ENCODE assay signal across 27 cellular contexts in genomic region chr4:138941037-138941436, GRCh38.
"Had no signal": no experiment of that assay in that cellular context is flagged by ENCODE, and none has a peak within 500 bp of the region (broad histone marks: within the 10 kb centered on the region; RNA-seq: fewer than 3 reads in every experiment).

No MANE protein-coding gene starts in this region.

- H3K4me3 ChIP-seq: stomach, suprapubic skin, testis, thoracic aorta, thyroid gland, tibial artery, tibial nerve, transverse colon, upper lobe of left lung, upper lobe of right lung, uterus, vagina had no signal

- H3K36me3 ChIP-seq: stomach, suprapubic skin, thoracic aorta, thyroid gland, tibial artery, tibial nerve, transverse colon, upper lobe of left lung, upper lobe of right lung, uterus, vagina had no signal

- H3K4me1 ChIP-seq: testis, tibial artery, transverse colon, upper lobe of left lung, uterus had no signal

- H3K9me3 ChIP-seq: stomach, suprapubic skin, testis, thoracic aorta, thyroid gland, tibial artery, tibial nerve, transverse colon, upper lobe of left lung, upper lobe of right lung, uterus, vagina had no signal

- DNase-seq: stimulated activated CD4-positive, alpha-beta T cell treated with anti-CD3 and anti-CD28 coated beads, Interleukin-2, amount 100 ng/mL, for 48 hours; stimulated activated CD4-positive, alpha-beta T cell treated with anti-CD3 and anti-CD28 coated beads, Interleukin-4, amount 100 ng/mL, for 1 hour; stimulated activated CD4-positive, alpha-beta T cell treated with anti-CD3 and anti-CD28 coated beads, Interleukin-4, amount 100 ng/mL, for 24 hours; stimulated activated CD4-positive, alpha-beta T cell treated with anti-CD3 and anti-CD28 coated beads, Interleukin-4, amount 100 ng/mL, for 4 hours; stimulated activated CD8-positive, alpha-beta memory T cell treated with anti-CD3 and anti-CD28 coated beads, Interleukin-4, amount 100 ng/mL, for 48 hours; stimulated activated naive B cell treated with anti-CD40 and anti-IgM and Interleukin-4, amounts not matched to agents 10 μg/mL and 1 μg/mL and 100 μg/mL, for 72 hours; stimulated activated naive CD4-positive, alpha-beta T cell; stimulated activated naive CD4-positive, alpha-beta T cell treated with Interleukin-2 at 50 U/mL for 16 hours; stimulated activated naive CD8-positive, alpha-beta T cell treated with anti-CD3 and anti-CD28 coated beads, Interleukin-15, amount 100 ng/mL, for 72 hours; stimulated activated naive CD8-positive, alpha-beta T cell treated with anti-CD3 and anti-CD28 coated beads, Interleukin-15, Interleukin-2, amounts not matched to agents 100 U/mL and 50 U/mL, for 24 hours; stomach; substantia nigra; testis; thyroid gland; tibial artery; transverse colon; trophoblast cell; upper lobe of left lung; upper lobe of right lung; uterus had no signal

- H3K27me3 ChIP-seq: stomach, suprapubic skin, testis, thyroid gland, tibial artery, tibial nerve, transverse colon, upper lobe of left lung, upper lobe of right lung, uterus, vagina had no signal

- H3K27ac ChIP-seq: stomach, suprapubic skin, testis, thoracic aorta, thyroid gland, tibial artery, tibial nerve, transverse colon, upper lobe of left lung, upper lobe of right lung, uterus, vagina had no signal

- ATAC-seq: stimulated activated effector memory CD8-positive, alpha-beta T cell treated with anti-CD3 and anti-CD28 coated beads, Interleukin-12 subunit alpha, Interleukin-12 subunit beta, amount 100 ng/mL, for 72 hours; stimulated activated memory B cell treated with anti-CD40 and anti-IgM and Interleukin-4, amounts not matched to agents 10 μg/mL and 1 μg/mL and 100 μg/mL, for 72 hours; stimulated activated naive B cell treated with anti-CD40 and anti-IgM and Interleukin-4, amounts not matched to agents 10 μg/mL and 1 μg/mL and 100 μg/mL, for 72 hours; stimulated activated naive CD8-positive, alpha-beta T cell treated with anti-CD3 and anti-CD28 coated beads, Interleukin-15, amount 100 ng/mL, for 72 hours; stimulated activated naive CD8-positive, alpha-beta T cell treated with anti-CD3 and anti-CD28 coated beads, Interleukin-15, Interleukin-2, amounts not matched to agents 100 U/mL and 50 U/mL, for 24 hours; upper lobe of right lung had no signal

- FAIRE-seq: urothelium cell line had no signal
